2 cellular contexts compared by ENCODE assay signal in genomic region chr20:35240083-35240913, GRCh38.
TF ChIP-seq lines count a peak whose summit lies in the region.

No MANE protein-coding gene starts in this region.

TF ChIP-seq in K562, 482 proteins besides CTCF, POLR2A, EP300 and RAD21 (continues in another document):
- TF ChIP-seq ZBTB40 (IDR thresholded peaks at IDR 0.05), result no peak
- TF ChIP-seq ZBTB40 (CRISPR knock-in tag; IDR thresholded peaks at IDR 0.05), result no peak
- no peak for TF ChIP-seq BHLHE40 (IDR thresholded peaks at IDR 0.05; ENCODE audit: low read length)
- no peak for TF ChIP-seq GABPB2 (CRISPR knock-in tag; conservative IDR thresholded peaks at IDR 0.05)
- TF ChIP-seq POLR2H (tag; IDR thresholded peaks at IDR 0.05; ENCODE audit: low read depth), result no peak
- TF ChIP-seq RNF219 (CRISPR knock-in tag; IDR thresholded peaks at IDR 0.05), result no peak
- no peak for TF ChIP-seq THAP7 (CRISPR knock-in tag; IDR thresholded peaks at IDR 0.05)
- TF ChIP-seq GTF2B (IDR thresholded peaks at IDR 0.05; ENCODE audit: extremely low read depth, insufficient read length), result no peak
- TF ChIP-seq PCBP1 (IDR thresholded peaks at IDR 0.05; ENCODE audit: low read depth, low read length, poor library complexity, severe bottlenecking), result no peak
- TF ChIP-seq NEUROD1 (IDR thresholded peaks at IDR 0.05; ENCODE audit: borderline replicate concordance, low read depth, low read length, partially characterized antibody), result no peak
- no peak for TF ChIP-seq PTBP1 (IDR thresholded peaks at IDR 0.05; ENCODE audit: low read depth, low read length)
- no peak for TF ChIP-seq ZNF239 (CRISPR knock-in tag; IDR thresholded peaks at IDR 0.05)

TF ChIP-seq in neural cell, 6 proteins besides CTCF, POLR2A, EP300 and RAD21:
- no peak for TF ChIP-seq EZH2 (IDR thresholded peaks at IDR 0.05; ENCODE audit: borderline replicate concordance, insufficient read depth, low read length, poor library complexity, severe bottlenecking)
- TF ChIP-seq TAF1 (IDR thresholded peaks at IDR 0.05; ENCODE audit: low read depth), result no peak
- TF ChIP-seq POLR2AphosphoS5 (IDR thresholded peaks at IDR 0.05), result no peak
- no peak for TF ChIP-seq MXI1 (conservative IDR thresholded peaks at IDR 0.05; ENCODE audit: poor library complexity, severe bottlenecking)
- TF ChIP-seq REST (IDR thresholded peaks at IDR 0.05; ENCODE audit: borderline replicate concordance), result no peak
- TF ChIP-seq SMC3 (conservative IDR thresholded peaks at IDR 0.05; ENCODE audit: poor library complexity), result no peak
